Comparison of ENCODE assay signal across 27 cellular contexts in the genomic region with DNA sequence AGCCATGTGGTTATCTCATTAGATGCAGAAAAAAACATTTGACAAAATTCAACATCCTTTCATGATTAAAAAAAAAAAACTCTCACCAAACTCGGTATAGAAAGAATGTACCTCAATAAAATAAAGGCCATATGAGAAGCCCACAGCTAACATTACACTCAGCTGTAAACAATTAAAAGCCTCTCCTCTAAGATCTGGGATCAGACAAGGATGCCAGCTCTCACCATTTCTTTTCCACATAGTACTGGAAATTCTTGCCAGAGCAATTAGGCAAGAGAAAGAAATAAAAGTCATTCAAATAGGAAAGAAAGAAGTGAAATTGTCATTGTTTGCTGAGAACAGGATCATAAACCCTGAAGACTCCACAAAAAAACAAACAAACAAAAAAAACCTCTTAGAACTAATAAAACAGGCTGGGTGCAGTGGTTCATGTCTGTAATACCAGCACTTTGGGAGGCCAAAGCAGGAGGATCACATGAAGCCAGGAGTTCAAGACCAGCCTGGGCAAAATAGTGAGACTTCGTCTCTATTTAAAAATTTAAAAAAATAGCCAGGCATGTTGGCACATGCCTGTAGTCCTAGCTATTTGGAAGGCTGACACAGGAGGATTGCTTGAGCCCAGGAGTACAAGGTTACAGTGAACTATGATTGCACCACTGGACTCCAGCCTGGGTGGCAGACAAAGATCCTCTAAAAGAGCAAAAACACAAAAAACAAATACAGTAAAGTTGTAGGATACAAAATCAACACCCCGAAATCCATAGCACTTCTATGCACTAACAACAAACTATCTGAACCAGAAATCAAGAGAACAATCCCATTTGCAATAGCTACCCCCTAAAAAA.
DNase-seq lines count a peak whose midpoint lies in the region; ATAC-seq, FAIRE-seq and TF ChIP-seq lines count a peak whose summit lies in the region.
"Had no signal": no experiment of that assay in that cellular context is flagged by ENCODE, and none has a peak within 500 bp of the region (broad histone marks: within the 10 kb centered on the region; RNA-seq: fewer than 3 reads in every experiment).

No MANE protein-coding gene starts in this region.

- no peak overlapping the region for H3K4me3 Mint-ChIP-seq in natural killer cell
- H3K4me3 Mint-ChIP-seq: CD4-positive, CD25-positive, alpha-beta regulatory T cell; H9; HFFc6 had no signal

- H3K27ac Mint-ChIP-seq in natural killer cell: no peak overlapping the region
- H3K27ac Mint-ChIP-seq: CD4-positive, CD25-positive, alpha-beta regulatory T cell; HFFc6 had no signal

- CTCF ChIA-PET in HepG2 (lab: Yijun Ruan, JAX; ENCODE audit: low intra/inter-chr PET ratio, low total read pairs): no interaction called here

- 0 out of 5 replicates have a peak, but pooled peaks cover 0 to 1% of the 10 kb centered on the region in 2 experiments for H3K36me3 ChIP-seq in HepG2 (replicated peaks in 1 of 2; ENCODE audit: control insufficient read depth in 1 of 2, insufficient read depth in 2 of 2, low read length in 2 of 2)
- H3K36me3 ChIP-seq in H7 (replicated peaks; ENCODE audit: control insufficient read depth, insufficient read depth, low read length): no peaks in the 10 kb centered on the region
- H3K36me3 ChIP-seq: BE2C had no signal

- TF ChIP-seq EP300 in HepG2 (IDR thresholded peaks at IDR 0.05; ENCODE audit: low read depth in 2 of 2, low read length in 2 of 2) (peak in 1 of 2 experiments; percentile 84; a peak in 2 of 4 replicates), HepG2 (CRISPR knock-in tag; IDR thresholded peaks at IDR 0.05; ENCODE audit: borderline replicate concordance) (no peak)

- no peaks in the 10 kb centered on the region for H3K4me1 Mint-ChIP-seq in natural killer cell
- H3K4me1 Mint-ChIP-seq: H9 had no signal

- no peaks in the 10 kb centered on the region for H3K79me2 ChIP-seq in HepG2 (ENCODE audit: insufficient read depth, low read length)

- no peak overlapping the region for H2AFZ ChIP-seq in HepG2 (ENCODE audit: low read length)

- in situ Hi-C loops in HepG2 (cut with HindIII; ENCODE audit: extremely low pct_ligation_motif_present, low pct_unique_long_range_greater_than_20kb): no loop called here

- POLR2A ChIA-PET in HepG2 (lab: Yijun Ruan, JAX): interaction anchor here (1.2 to 1.6 kb wide), 2 partner anchors 14 to 106 kb away, joined by 3 to 6 read pairs; no protein-coding TSS in a partner anchor

- ATAC-seq in HepG2 (peak; percentile 95), natural killer cell (no peak)
- ATAC-seq: PC-3 had no signal

- H3K27me3 ChIP-seq in HepG2 (ENCODE audit: control insufficient read depth in 1 of 2, insufficient read depth in 2 of 2, low read length in 2 of 2) (no peaks in the 10 kb centered on the region), H7 (ENCODE audit: control insufficient read depth, insufficient read depth, low read length) (no peaks in the 10 kb centered on the region)
- H3K27me3 ChIP-seq: BE2C had no signal

- peaks cover 16 to 31% of the 10 kb centered on the region in 2 donors for H3K9me3 Mint-ChIP-seq in natural killer cell

- no peaks in the 10 kb centered on the region for H4K20me1 ChIP-seq in HepG2 (ENCODE audit: insufficient read depth, low read length)

- H3K4me3 ChIP-seq in HFF-Myc (replicated peaks; ENCODE audit: low read depth, low read length) (no peak overlapping the region), HepG2 (replicated peaks in 1 of 3; ENCODE audit: insufficient read depth in 1 of 3, low read depth in 2 of 3, low read length in 3 of 3) (no peak overlapping the region), H7 (ENCODE audit: insufficient read depth, low read depth, low read length) (no peak overlapping the region)

- intact Hi-C loops in HepG2 (cut with micrococcal nuclease; ENCODE audit: unreplicated experiment): loop anchor here (5.0 kb wide), 1 partner anchor 112 kb away; no protein-coding TSS in a partner anchor
- intact Hi-C loops in natural killer cell (cut with micrococcal nuclease): no loop called here

- H3K9me3 ChIP-seq in HepG2 (ENCODE audit: low read length): peaks cover 45% of the 10 kb centered on the region
- H3K9me3 ChIP-seq: BE2C, SK-N-SH had no signal

- no peaks in the 10 kb centered on the region for H3K27me3 Mint-ChIP-seq in natural killer cell (ENCODE audit: low read depth in 2 of 2)
- H3K27me3 Mint-ChIP-seq: CD4-positive, CD25-positive, alpha-beta regulatory T cell had no signal

- TF ChIP-seq CTCF in HFF-Myc (IDR thresholded peaks at IDR 0.05; ENCODE audit: low read depth, low read length, missing control alignments) (no peak), HepG2 (CRISPR knock-in tag; IDR thresholded peaks at IDR 0.05) (no peak), natural killer cell (IDR thresholded peaks at IDR 0.05) (no peak)

- no peak overlapping the region for H3K4me2 ChIP-seq in HepG2 (ENCODE audit: low read depth, low read length)
- H3K4me2 ChIP-seq: SK-N-SH had no signal

- peaks cover 25% of the 10 kb centered on the region for H3K4me1 ChIP-seq in HepG2 (ENCODE audit: insufficient read depth, low read length)
- H3K4me1 ChIP-seq: BE2C had no signal

- no peak overlapping the region for H3K9ac ChIP-seq in HepG2 (ENCODE audit: insufficient read depth, low read depth, low read length)
- H3K9ac ChIP-seq: SK-N-SH had no signal

- peak overlapping the region; percentile 51 for H3K27ac ChIP-seq in HepG2 (ENCODE audit: extremely low read length, insufficient read depth, low read length)
- H3K27ac ChIP-seq: 22Rv1 had no signal

- no peak for FAIRE-seq in HepG2 (lab: Jason Lieb, UNC)
- FAIRE-seq: HTR-8/SVneo had no signal

- no peak for TF ChIP-seq POLR2A in HepG2 (IDR thresholded peaks at IDR 0.05; ENCODE audit: insufficient read depth in 1 of 2, low read depth in 2 of 2, low read length in 2 of 2)

- 56% methylated on average over 3 of the region's 3 CpGs for WGBS in HepG2 (ENCODE audit: low lambda C conversion rate)

- peaks cover 12% of the 10 kb centered on the region for H3K36me3 Mint-ChIP-seq in natural killer cell
- H3K36me3 Mint-ChIP-seq: CD4-positive, CD25-positive, alpha-beta regulatory T cell had no signal

- no peak for TF ChIP-seq RAD21 in HepG2 (CRISPR knock-in tag; IDR thresholded peaks at IDR 0.05)

- TSS peak; percentile 92 for BruUV-seq in HepG2 (replicated peaks; lab: Mats Ljungman, UMichigan)

- DNase-seq in NCI-H1105 treated with DMSO at 0.1 percent for 48 hours (lab: John Stamatoyannopoulos, UW) (peak; percentile 14), NCI-H1105 (lab: John Stamatoyannopoulos, UW) (no peak), HFF-Myc (ENCODE audit: extremely low read depth, low read depth) (peak; percentile 33), fibroblast of gingiva (ENCODE audit: low read depth) (peak; percentile 69), HepG2 (ENCODE audit: low spot score) (peak; percentile 85), natural killer cell (no peak), H7 (no peak), CD1c-positive myeloid dendritic cell (ENCODE audit: extremely low spot score) (no peak)
- DNase-seq: BE2C; CD4-positive, CD25-positive, alpha-beta regulatory T cell; DMS153; DND-41; H9; HFFc6; KBM-7; MM.1S; NCI-H1092; NCI-H1436 treated with DMSO at 0.1 percent for 48 hours; NCI-H187 treated with DMSO at 0.1 percent for 48 hours; NCI-H446 treated with DMSO at 0.1 percent for 48 hours; NCI-H526; NCI-H82; NK-92 treated with Interleukin-12 subunit alpha and Interleukin-12 subunit beta, amount 100 ng/mL, for 24 hours; PC-3; SK-N-SH had no signal

TF ChIP-seq in HepG2, 621 proteins besides CTCF, POLR2A, EP300 and RAD21 (continues in another document):
- peak; percentile 62; the same call in 1 of the 2 replicates for TF ChIP-seq ZNF34 (CRISPR knock-in tag; IDR thresholded peaks at IDR 0.05; ENCODE audit: borderline replicate concordance)
- TF ChIP-seq RXRB (CRISPR knock-in tag; IDR thresholded peaks at IDR 0.05; ENCODE audit: borderline replicate concordance): peak; percentile 78
- TF ChIP-seq NFYC (CRISPR knock-in tag; IDR thresholded peaks at IDR 0.05): no peak; the same call in 1 of the 2 replicates
- TF ChIP-seq, protein P1, sequence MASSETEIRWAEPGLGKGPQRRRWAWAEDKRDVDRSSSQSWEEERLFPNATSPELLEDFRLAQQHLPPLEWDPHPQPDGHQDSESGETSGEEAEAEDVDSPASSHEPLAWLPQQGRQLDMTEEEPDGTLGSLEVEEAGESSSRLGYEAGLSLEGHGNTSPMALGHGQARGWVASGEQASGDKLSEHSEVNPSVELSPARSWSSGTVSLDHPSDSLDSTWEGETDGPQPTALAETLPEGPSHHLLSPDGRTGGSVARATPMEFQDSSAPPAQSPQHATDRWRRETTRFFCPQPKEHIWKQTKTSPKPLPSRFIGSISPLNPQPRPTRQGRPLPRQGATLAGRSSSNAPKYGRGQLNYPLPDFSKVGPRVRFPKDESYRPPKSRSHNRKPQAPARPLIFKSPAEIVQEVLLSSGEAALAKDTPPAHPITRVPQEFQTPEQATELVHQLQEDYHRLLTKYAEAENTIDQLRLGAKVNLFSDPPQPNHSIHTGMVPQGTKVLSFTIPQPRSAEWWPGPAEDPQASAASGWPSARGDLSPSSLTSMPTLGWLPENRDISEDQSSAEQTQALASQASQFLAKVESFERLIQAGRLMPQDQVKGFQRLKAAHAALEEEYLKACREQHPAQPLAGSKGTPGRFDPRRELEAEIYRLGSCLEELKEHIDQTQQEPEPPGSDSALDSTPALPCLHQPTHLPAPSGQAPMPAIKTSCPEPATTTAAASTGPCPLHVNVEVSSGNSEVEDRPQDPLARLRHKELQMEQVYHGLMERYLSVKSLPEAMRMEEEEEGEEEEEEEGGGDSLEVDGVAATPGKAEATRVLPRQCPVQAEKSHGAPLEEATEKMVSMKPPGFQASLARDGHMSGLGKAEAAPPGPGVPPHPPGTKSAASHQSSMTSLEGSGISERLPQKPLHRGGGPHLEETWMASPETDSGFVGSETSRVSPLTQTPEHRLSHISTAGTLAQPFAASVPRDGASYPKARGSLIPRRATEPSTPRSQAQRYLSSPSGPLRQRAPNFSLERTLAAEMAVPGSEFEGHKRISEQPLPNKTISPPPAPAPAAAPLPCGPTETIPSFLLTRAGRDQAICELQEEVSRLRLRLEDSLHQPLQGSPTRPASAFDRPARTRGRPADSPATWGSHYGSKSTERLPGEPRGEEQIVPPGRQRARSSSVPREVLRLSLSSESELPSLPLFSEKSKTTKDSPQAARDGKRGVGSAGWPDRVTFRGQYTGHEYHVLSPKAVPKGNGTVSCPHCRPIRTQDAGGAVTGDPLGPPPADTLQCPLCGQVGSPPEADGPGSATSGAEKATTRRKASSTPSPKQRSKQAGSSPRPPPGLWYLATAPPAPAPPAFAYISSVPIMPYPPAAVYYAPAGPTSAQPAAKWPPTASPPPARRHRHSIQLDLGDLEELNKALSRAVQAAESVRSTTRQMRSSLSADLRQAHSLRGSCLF (CRISPR knock-in tag; IDR thresholded peaks at IDR 0.05; ENCODE audit: borderline replicate concordance): no peak
- peak; percentile 91 for TF ChIP-seq FOXJ3 (CRISPR knock-in tag; IDR thresholded peaks at IDR 0.05; ENCODE audit: borderline replicate concordance)
- peak; percentile 74; the same call in 1 of the 2 replicates for TF ChIP-seq ZNF543 (CRISPR knock-in tag; IDR thresholded peaks at IDR 0.05)
- TF ChIP-seq HHEX (CRISPR knock-in tag; IDR thresholded peaks at IDR 0.05): peak; percentile 31; the same call in 1 of the 2 replicates
- TF ChIP-seq MIXL1 (CRISPR knock-in tag; IDR thresholded peaks at IDR 0.05): peak; percentile 61; the same call in 1 of the 2 replicates

Comparison
In these comparisons a context has a peak if more than half of its experiments do, and no peak if none do; other contexts are left out.
1. DNase-seq: peak in NCI-H1105 treated with DMSO at 0.1 percent for 48 hours (single experiment), HFF-Myc (single experiment), fibroblast of gingiva (single experiment) and HepG2 (single experiment); none in NCI-H1105 (single experiment), natural killer cell (single experiment), H7 (single experiment) and CD1c-positive myeloid dendritic cell (single experiment).